1 cellular context compared by ENCODE assay signal in genomic region chr9:136845465-136846261, GRCh38.
TF ChIP-seq lines count a peak whose summit lies in the region.

No MANE protein-coding gene starts in this region.

TF ChIP-seq in GM12878, 131 proteins besides CTCF, POLR2A, EP300 and RAD21:
- no peak for TF ChIP-seq E4F1 (IDR thresholded peaks at IDR 0.05; ENCODE audit: borderline replicate concordance, partially characterized antibody)
- TF ChIP-seq ZNF274 (IDR thresholded peaks at IDR 0.05; ENCODE audit: insufficient read depth, insufficient read length) = no peak
- no peak for TF ChIP-seq SUPT20H (IDR thresholded peaks at IDR 0.05; ENCODE audit: borderline replicate concordance, control insufficient read depth, low read depth, low read length)
- TF ChIP-seq ZNF24 (IDR thresholded peaks at IDR 0.05) = no peak
- no peak for TF ChIP-seq IKZF1 (conservative IDR thresholded peaks at IDR 0.05)
- no peak for TF ChIP-seq TCF7 (IDR thresholded peaks at IDR 0.05; ENCODE audit: borderline replicate concordance)
- no peak for TF ChIP-seq MEF2B (IDR thresholded peaks at IDR 0.05; ENCODE audit: partially characterized antibody, poor library complexity, severe bottlenecking)
- TF ChIP-seq SP1 (IDR thresholded peaks at IDR 0.05; ENCODE audit: low read depth, low read length) = no peak
- TF ChIP-seq ZNF384 (IDR thresholded peaks at IDR 0.05; ENCODE audit: borderline replicate concordance, low read depth, low read length) = no peak
- TF ChIP-seq SUZ12 (IDR thresholded peaks at IDR 0.05; ENCODE audit: unreplicated experiment) = no peak
- no peak for TF ChIP-seq ZNF217 (IDR thresholded peaks at IDR 0.05)
- no peak for TF ChIP-seq MEF2A (IDR thresholded peaks at IDR 0.05; ENCODE audit: insufficient read depth, low read depth, low read length)
- no peak for TF ChIP-seq FOXK2 (IDR thresholded peaks at IDR 0.05)
- no peak for TF ChIP-seq ELK1 (IDR thresholded peaks at IDR 0.05; ENCODE audit: low read depth, low read length)
- TF ChIP-seq NFIC (IDR thresholded peaks at IDR 0.05; ENCODE audit: low read depth, low read length) = no peak
- TF ChIP-seq EZH2 (IDR thresholded peaks at IDR 0.05; ENCODE audit: borderline replicate concordance, control insufficient read depth, low read depth, low read length) = no peak
- TF ChIP-seq JUNB (IDR thresholded peaks at IDR 0.05) = no peak
- no peak for TF ChIP-seq CEBPB (IDR thresholded peaks at IDR 0.05; ENCODE audit: borderline replicate concordance in 1 of 2, low read depth in 2 of 2, low read length in 2 of 2)
